In the genomic region with DNA sequence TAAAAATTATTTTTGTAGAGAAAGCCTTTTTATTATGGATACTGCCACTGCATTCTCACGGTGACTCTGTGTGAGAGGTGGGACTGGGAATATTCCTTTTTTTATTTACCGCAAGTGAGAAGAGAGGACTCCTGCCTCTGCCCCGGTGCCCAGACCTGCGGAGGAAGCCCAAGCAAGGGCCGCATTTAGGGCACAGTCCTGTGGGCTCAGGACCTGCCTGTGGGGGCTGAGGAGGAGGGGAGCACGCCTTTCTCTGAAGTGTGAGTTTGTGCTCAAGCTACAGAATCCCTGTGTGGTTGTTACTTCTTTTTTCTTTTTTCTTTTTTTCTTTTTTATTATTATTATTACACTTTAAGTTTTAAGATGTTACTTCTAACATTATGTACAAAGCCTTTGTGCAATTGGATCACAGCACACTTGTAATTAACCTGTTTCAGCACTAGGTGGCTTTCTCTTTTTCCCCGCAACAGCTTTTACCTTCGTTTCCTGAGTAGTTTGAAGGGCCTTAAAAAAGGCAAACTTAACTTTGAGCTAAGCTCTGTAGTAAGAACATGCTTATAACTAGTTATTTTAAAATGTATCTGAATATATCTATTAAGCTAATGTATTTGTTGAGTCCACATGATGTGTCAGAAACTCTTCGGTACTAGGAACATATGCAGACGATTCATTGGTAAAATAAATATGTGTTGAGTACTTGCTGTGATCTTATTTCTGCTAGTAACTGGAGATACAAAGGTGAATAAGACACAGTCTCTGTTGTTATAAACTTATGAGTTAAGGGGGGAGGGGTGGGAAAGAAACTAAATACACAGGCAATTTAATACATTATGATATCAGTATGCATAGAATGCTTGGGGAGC, we compare ENCODE assay signal across 8 cellular contexts. TPM values are rescaled to one million over a fixed set of nuclear protein-coding genes. Genes with fewer than 3 reads are reported as not detected.
DNase-seq lines count a peak whose midpoint lies in the region; ATAC-seq and TF ChIP-seq lines count a peak whose summit lies in the region.

No MANE protein-coding gene starts in this region.

- H3K27me3 ChIP-seq in PC-3 (ENCODE audit: low read length) (no peaks in the 10 kb centered on the region), trophoblast cell (ENCODE audit: insufficient read depth, low read length) (no peaks in the 10 kb centered on the region)

- peaks cover 2% of the 10 kb centered on the region for H3K79me1 ChIP-seq in trophoblast cell (ENCODE audit: low read length)

- H3K4ac ChIP-seq in trophoblast cell (ENCODE audit: low read depth, low read length), result peak overlapping the region; percentile 19

- no peak overlapping the region for H3K23ac ChIP-seq in trophoblast cell (ENCODE audit: low read length)

- H3K4me3 ChIP-seq in PC-3 (ENCODE audit: low read length), result no peak overlapping the region
- no peak overlapping the region for H3K4me3 ChIP-seq in epithelial cell of proximal tubule (ENCODE audit: low read depth, low read length)
- no peak overlapping the region for H3K4me3 ChIP-seq in trophoblast cell (ENCODE audit: low read depth, low read length)

- H3K9me3 ChIP-seq in PC-3 (ENCODE audit: low read length) (no peaks in the 10 kb centered on the region), trophoblast cell (ENCODE audit: insufficient read depth, low read depth, low read length) (no peaks in the 10 kb centered on the region)

- no peak overlapping the region for H2BK120ac ChIP-seq in trophoblast cell (ENCODE audit: insufficient read depth, low read length, poor library complexity)

- H4K20me1 ChIP-seq in PC-3 (ENCODE audit: low read length), result peaks cover 10% of the 10 kb centered on the region; the same call in 1 of the 2 replicates

- ATAC-seq in PC-3 (no peak), HG03457 (IDR thresholded peaks at IDR 0.05; ENCODE audit: unreplicated experiment) (no peak)

- H3K36me3 ChIP-seq in PC-3 (ENCODE audit: low read depth, low read length) (no peaks in the 10 kb centered on the region), trophoblast cell (ENCODE audit: control insufficient read depth in 1 of 2, insufficient read depth in 2 of 2, low read length in 2 of 2) (no peaks in the 10 kb centered on the region)

- no peaks in the 10 kb centered on the region for H3K9me2 ChIP-seq in PC-3 (replicated peaks; ENCODE audit: low read length)

- TF ChIP-seq CTCF in PC-3 (conservative IDR thresholded peaks at IDR 0.05; ENCODE audit: low read depth, low read length) (peak; percentile 80), epithelial cell of proximal tubule (conservative IDR thresholded peaks at IDR 0.05; ENCODE audit: low read depth, low read length) (peak; percentile 68)

- no peak overlapping the region for H4K91ac ChIP-seq in trophoblast cell (ENCODE audit: low read depth, low read length)

- no peak overlapping the region for H3K9ac ChIP-seq in PC-3 (ENCODE audit: low read length)
- no peak overlapping the region for H3K9ac ChIP-seq in trophoblast cell (ENCODE audit: low read length)

- H3K4me2 ChIP-seq in PC-3 (ENCODE audit: low read length) (peak overlapping the region; percentile 12; the same call in 1 of the 2 replicates), trophoblast cell (ENCODE audit: low read length) (no peak overlapping the region)

- no peak overlapping the region for H2BK5ac ChIP-seq in trophoblast cell (ENCODE audit: low read depth, low read length, poor library complexity)

- BruUV-seq in PC-3 (replicated peaks; lab: Mats Ljungman, UMichigan), result no TSS peak

- H4K12ac ChIP-seq in trophoblast cell (ENCODE audit: low read depth, low read length), result no peak overlapping the region

- peaks cover 90% of the 10 kb centered on the region for H3K79me2 ChIP-seq in PC-3 (ENCODE audit: low read length)
- peaks cover 16% of the 10 kb centered on the region for H3K79me2 ChIP-seq in trophoblast cell (ENCODE audit: control insufficient read depth, insufficient read depth, low read length, poor library complexity)

- H2AK5ac ChIP-seq in trophoblast cell (ENCODE audit: low read length), result no peak overlapping the region

- peak overlapping the region; percentile 95 for H3K27ac ChIP-seq in PC-3 (ENCODE audit: low read length)
- H3K27ac ChIP-seq in trophoblast cell (ENCODE audit: low read depth, low read length), result no peak overlapping the region

- no peak overlapping the region for H3K14ac ChIP-seq in trophoblast cell (ENCODE audit: low read length)

- H2BK12ac ChIP-seq in trophoblast cell (ENCODE audit: low read length), result no peak overlapping the region

- no CpG with 5 or more reads among the region's 10 CpGs for WGBS in trophoblast cell (ENCODE audit: extremely low coverage, insufficient coverage, insufficient read length)

- intact Hi-C loops in PC-3 (cut with micrococcal nuclease), result loop anchor here (1.0 kb wide), 1 partner anchor 111 kb away; no protein-coding TSS in a partner anchor

- no peak overlapping the region for H4K8ac ChIP-seq in trophoblast cell (ENCODE audit: low read depth, low read length)

- H3K18ac ChIP-seq in trophoblast cell (ENCODE audit: low read length), result no peak overlapping the region

- POLR2A ChIA-PET in PC-3 (lab: Charles Lee; ENCODE audit: unreplicated experiment), result interaction anchor here (0.5 kb wide), 1 partner anchor 117 kb away, joined by 3 read pairs; no protein-coding TSS in a partner anchor

- H3K4me1 ChIP-seq in PC-3 (ENCODE audit: insufficient read depth, low read length), result peaks cover 47% of the 10 kb centered on the region
- peaks cover 0 to 9% of the 10 kb centered on the region in 2 experiments for H3K4me1 ChIP-seq in trophoblast cell (ENCODE audit: control insufficient read depth in 1 of 2, insufficient read depth in 2 of 2, low read length in 2 of 2)

- H2AFZ ChIP-seq in PC-3 (ENCODE audit: low read length) (no peak overlapping the region), trophoblast cell (ENCODE audit: insufficient read depth, low read length, poor library complexity) (no peak overlapping the region)

- CTCF ChIA-PET in PC-3 (lab: Charles Lee), result interaction anchor here (0.5 to 1.1 kb wide), 6 partner anchors 10 to 111 kb away, joined by 3 to 5 read pairs (median 3); no protein-coding TSS in a partner anchor

- peak in 2 of 3 experiments; percentile 5 to 51 for DNase-seq in NCI-H1417 (lab: John Stamatoyannopoulos, UW)
- no peak for DNase-seq in NCI-H1417 treated with DMSO at 0.1 percent for 48 hours (lab: John Stamatoyannopoulos, UW)
- DNase-seq in HCEC 1CT, result peak; percentile 64
- peak; percentile 75 for DNase-seq in PC-3
- no peak for DNase-seq in epithelial cell of proximal tubule (ENCODE audit: low read depth)
- DNase-seq in trophoblast cell, result peak in 1 of 2 donors; percentile 59
- DNase-seq in NCI-H1436 (lab: John Stamatoyannopoulos, UW), result no peak

- peaks cover 3% of the 10 kb centered on the region for H3F3A ChIP-seq in PC-3 (ENCODE audit: low read length, unreplicated experiment)

RNA-seq across cellular contexts. Expression of a gene that starts 18.3 kb away (rescaled TPM):
- total RNA-seq in PC-3 (2014; rRNA removed) (32.6 and 37.9 TPM in 2 replicates), epithelial cell of proximal tubule (26.0 and 31.8 TPM in 2 replicates)
- polyA plus RNA-seq in trophoblast cell (2013), result 31.6 and 32.9 TPM in 2 replicates

Comparison
In these comparisons a context has a peak if more than half of its experiments do, and no peak if none do; other contexts are left out.
1. DNase-seq: peak in NCI-H1417 (2 of 3), HCEC 1CT (single experiment) and PC-3 (single experiment); none in NCI-H1417 treated with DMSO at 0.1 percent for 48 hours (single experiment), epithelial cell of proximal tubule (single experiment) and NCI-H1436 (single experiment).